In genomic region chr15:94232107-94232506, GRCh38 we compare ENCODE assay signal across 8 cellular contexts. TPM values are rescaled to one million over a fixed set of nuclear protein-coding genes. Genes with fewer than 3 reads are reported as not detected.
DNase-seq lines count a peak whose midpoint lies in the region; ATAC-seq, FAIRE-seq and TF ChIP-seq lines count a peak whose summit lies in the region.

No MANE protein-coding gene starts in this region.

- H3K9ac ChIP-seq in keratinocyte (ENCODE audit: control insufficient read depth, extremely low read depth, insufficient read depth, low read length): peak overlapping the region; percentile 95

- H3K4me3 Mint-ChIP-seq in activated naive CD4-positive, alpha-beta T cell treated with anti-CD3 and anti-CD28 coated beads for 36 hours: peak overlapping the region; percentile 87
- H3K4me3 Mint-ChIP-seq in activated B cell treated with CpG ODN at 0.5 μM for 24 hours: peak overlapping the region; percentile 92

- H3K79me2 ChIP-seq in keratinocyte (ENCODE audit: control insufficient read depth, insufficient read depth, low read length): peaks cover 51% of the 10 kb centered on the region

- ATAC-seq in activated B cell treated with CpG ODN at 0.5 μM for 24 hours (ENCODE audit: low read depth) (peak; percentile 1), HG02623 (IDR thresholded peaks at IDR 0.05; ENCODE audit: unreplicated experiment) (no peak)

- no peaks in the 10 kb centered on the region for H3K9me3 Mint-ChIP-seq in activated naive CD4-positive, alpha-beta T cell treated with anti-CD3 and anti-CD28 coated beads for 36 hours
- no peaks in the 10 kb centered on the region for H3K9me3 Mint-ChIP-seq in activated B cell treated with CpG ODN at 0.5 μM for 24 hours

- dilution Hi-C loops in keratinocyte (cut with MboI; ENCODE audit: extremely low pct_ligation_motif_present, low sequenced_read_pairs): no loop called here

- no peak for TF ChIP-seq CTCF in activated B cell treated with CpG ODN at 0.5 μM for 24 hours (IDR thresholded peaks at IDR 0.05)
- no peak for TF ChIP-seq CTCF in keratinocyte (optimal IDR thresholded peaks at IDR 0.05 in 1 of 3, IDR thresholded peaks at IDR 0.05 in 1 of 3, conservative IDR thresholded peaks at IDR 0.05 in 1 of 3; ENCODE audit: extremely low read depth in 1 of 3, insufficient read depth in 2 of 3, low read length in 3 of 3)
- TF ChIP-seq CTCF in transverse colon (IDR thresholded peaks at IDR 0.05): no peak

- no peak for TF ChIP-seq POLR2A in transverse colon (IDR thresholded peaks at IDR 0.05)

- H3K9me3 ChIP-seq in keratinocyte (ENCODE audit: control insufficient read depth, low read depth, low read length) (no peaks in the 10 kb centered on the region), transverse colon (no peaks in the 10 kb centered on the region)

- H3K27ac Mint-ChIP-seq in activated naive CD4-positive, alpha-beta T cell treated with anti-CD3 and anti-CD28 coated beads for 36 hours: no peak overlapping the region
- peak overlapping the region; percentile 83 for H3K27ac Mint-ChIP-seq in activated B cell treated with CpG ODN at 0.5 μM for 24 hours

- no peaks in the 10 kb centered on the region for H4K20me1 ChIP-seq in keratinocyte (ENCODE audit: control insufficient read depth, extremely low read depth, insufficient read depth, low read length)

- peak; percentile 76 for FAIRE-seq in keratinocyte (lab: Jason Lieb, UNC)

- in situ Hi-C loops in transverse colon (cut with MboI; ENCODE audit: low pct_ligation_motif_present in 1 of 4, low pct_unique_long_range_greater_than_20kb in 1 of 4, low sequenced_read_pairs in 3 of 4): no loop called here

- intact Hi-C loops in activated naive CD4-positive, alpha-beta T cell treated with anti-CD3 and anti-CD28 coated beads for 36 hours (cut with micrococcal nuclease): loop anchor here (5.0 to 10.0 kb wide), 3 partner anchors 355 to 1415 kb away; partner anchors contain the start of gene CHD2
- intact Hi-C loops in activated B cell treated with CpG ODN at 0.5 μM for 24 hours (cut with micrococcal nuclease): no loop called here
- intact Hi-C loops in transverse colon (cut with DNase I; ENCODE audit: low total_unique reads): no loop called here

- H3K36me3 Mint-ChIP-seq in activated naive CD4-positive, alpha-beta T cell treated with anti-CD3 and anti-CD28 coated beads for 36 hours (ENCODE audit: low read depth): no peaks in the 10 kb centered on the region
- H3K36me3 Mint-ChIP-seq in activated B cell treated with CpG ODN at 0.5 μM for 24 hours (ENCODE audit: low read depth): peaks cover 19% of the 10 kb centered on the region

- no peaks in the 10 kb centered on the region for H3K9me1 ChIP-seq in keratinocyte (ENCODE audit: control insufficient read depth, extremely low read depth, insufficient read depth, low read length)

- H3K4me3 ChIP-seq in keratinocyte (ENCODE audit: control insufficient read depth in 2 of 3, extremely low read depth in 1 of 3, insufficient read depth in 2 of 3, low read depth in 1 of 3, low read length in 3 of 3) (peak overlapping the region; percentile 67 to 96 (median 93)), transverse colon (peak overlapping the region; percentile 34 to 81 (median 67))

- peak overlapping the region; percentile 86 for H2AFZ ChIP-seq in keratinocyte (ENCODE audit: control insufficient read depth, low read length)

- H3K27me3 Mint-ChIP-seq in activated naive CD4-positive, alpha-beta T cell treated with anti-CD3 and anti-CD28 coated beads for 36 hours (ENCODE audit: low read depth): no peaks in the 10 kb centered on the region
- H3K27me3 Mint-ChIP-seq in activated B cell treated with CpG ODN at 0.5 μM for 24 hours: no peaks in the 10 kb centered on the region

- WGBS in transverse colon (ENCODE audit: low coverage in 1 of 2), 2 donors: 19 to 22% methylated on average over 7 to 9 of the region's 9 CpGs

- H3K4me2 ChIP-seq in keratinocyte (ENCODE audit: control insufficient read depth, extremely low read depth, insufficient read depth, low read depth, low read length): peak overlapping the region; percentile 98

- DNase-seq in activated naive CD4-positive, alpha-beta T cell treated with anti-CD3 and anti-CD28 coated beads for 36 hours: no peak
- no peak for DNase-seq in activated naive CD4-positive, alpha-beta T cell (lab: John Stamatoyannopoulos, UW)
- DNase-seq in activated B cell treated with CpG ODN at 0.5 μM for 24 hours (no peak), keratinocyte (ENCODE audit: low read depth, low spot score) (no peak), transverse colon (no peak), NCI-H1436 treated with DMSO at 0.1 percent for 48 hours (lab: John Stamatoyannopoulos, UW) (no peak), NCI-H446 (lab: John Stamatoyannopoulos, UW) (no peak)

- CTCF ChIA-PET in activated naive CD4-positive, alpha-beta T cell treated with anti-CD3 and anti-CD28 coated beads for 36 hours (lab: Charles Lee): interaction anchor here (0.6 to 4.3 kb wide), 6 partner anchors 8 to 92 kb away, joined by 3 to 32 read pairs (median 4); no protein-coding TSS in a partner anchor
- CTCF ChIA-PET in activated B cell treated with CpG ODN at 0.5 μM for 24 hours (lab: Charles Lee): interaction anchor here (2.1 to 5.9 kb wide), 3 partner anchors 55 to 92 kb away, joined by 7 to 66 read pairs (median 43); no protein-coding TSS in a partner anchor

- POLR2A ChIA-PET in activated B cell treated with CpG ODN at 0.5 μM for 24 hours (lab: Charles Lee): interaction anchor here (0.9 to 4.2 kb wide), 13 partner anchors 8 to 91 kb away, joined by 3 to 72 read pairs (median 10); no protein-coding TSS in a partner anchor

- peak overlapping the region; percentile 99 for H3K27ac ChIP-seq in keratinocyte (ENCODE audit: control insufficient read depth, insufficient read depth, low read length)
- H3K27ac ChIP-seq in transverse colon: peak overlapping the region; percentile 88 to 94 (median 90)

- no peak for TF ChIP-seq EP300 in transverse colon (IDR thresholded peaks at IDR 0.05; ENCODE audit: low read depth)

- H3K27me3 ChIP-seq in keratinocyte (ENCODE audit: control insufficient read depth, extremely low read depth, insufficient read depth, low read length) (no peaks in the 10 kb centered on the region), transverse colon (no peaks in the 10 kb centered on the region)

- H3K4me1 Mint-ChIP-seq in activated naive CD4-positive, alpha-beta T cell treated with anti-CD3 and anti-CD28 coated beads for 36 hours (ENCODE audit: low read depth): peaks cover 56% of the 10 kb centered on the region
- peaks cover 76% of the 10 kb centered on the region for H3K4me1 Mint-ChIP-seq in activated B cell treated with CpG ODN at 0.5 μM for 24 hours

- H3K36me3 ChIP-seq in keratinocyte (ENCODE audit: control insufficient read depth in 2 of 2, extremely low read depth in 1 of 2, insufficient read depth in 2 of 2, low read length in 2 of 2) (no peaks in the 10 kb centered on the region), transverse colon (no peaks in the 10 kb centered on the region)

- H3K4me1 ChIP-seq in keratinocyte (ENCODE audit: control insufficient read depth, extremely low read depth, insufficient read depth, low read length) (peaks cover 60% of the 10 kb centered on the region), transverse colon (peaks cover 0 to 53% (median 32%) of the 10 kb centered on the region in 4 donors)

RNA-seq across cellular contexts. Expression of gene MCTP2, which starts 0.7 kb away (rescaled TPM):
- 10 to 100 TPM; 33.7 to 35.1 TPM for total RNA-seq in activated naive CD4-positive, alpha-beta T cell treated with anti-CD3 and anti-CD28 coated beads for 36 hours
- total RNA-seq in activated B cell treated with CpG ODN at 0.5 μM for 24 hours: 46.0 and 54.2 TPM in 2 replicates
- 21.2 to 22.4 TPM (median 22.0 TPM) in 3 replicates for polyA plus RNA-seq in keratinocyte
- 6.9 TPM for polyA plus RNA-seq in keratinocyte (2011; ENCODE audit: low read depth)
- polyA plus RNA-seq in keratinocyte (2011; cell fraction: cytosol; rRNA removed): 12.4 and 15.5 TPM in 2 replicates
- 46.6 and 49.7 TPM in 2 replicates for polyA plus RNA-seq in keratinocyte (2011; cell fraction: nucleus; rRNA removed)
- 6.9 and 8.9 TPM in 2 replicates for polyA plus RNA-seq in keratinocyte (2012; ENCODE audit: low replicate concordance)
- polyA minus RNA-seq in keratinocyte: 27.5 to 59.2 TPM (median 50.0 TPM) in 3 replicates
- polyA minus RNA-seq in keratinocyte (2011; cell fraction: cytosol; rRNA and poly(A)+ RNA removed): 22.1 TPM
- 39.6 and 63.1 TPM in 2 replicates for polyA minus RNA-seq in keratinocyte (2011; cell fraction: nucleus; rRNA and poly(A)+ RNA removed)
- total RNA-seq in transverse colon: 100 to 1,000 TPM; 108 to 409 (median 144) TPM
